25 cellular contexts compared by ENCODE assay signal in genomic region chr18:607930-608329, GRCh38. TPM values are rescaled to one million over a fixed set of nuclear protein-coding genes. Genes with fewer than 3 reads are reported as not detected.
"Had no signal": no experiment of that assay in that cellular context is flagged by ENCODE, and none has a peak within 500 bp of the region (broad histone marks: within the 10 kb centered on the region; RNA-seq: fewer than 3 reads in every experiment).

No MANE protein-coding gene starts in this region.

- DNase-seq: activated CD4-positive, alpha-beta T cell treated with anti-CD3 and anti-CD28 coated beads, Interleukin-2, amount 10 ng/mL, durations not matched to agents 7 days and 5 days; activated CD8-positive, alpha-beta memory T cell treated with anti-CD3 and anti-CD28 coated beads, Interleukin-2, amount 50 U/mL, for 4 hours; activated CD8-positive, alpha-beta T cell treated with anti-CD3 and anti-CD28 coated beads, Interleukin-2, amount 10 ng/mL, durations not matched to agents 7 days and 5 days; activated naive CD4-positive, alpha-beta T cell treated with anti-CD3 and anti-CD28 coated beads, Interleukin-2, amount 50 U/mL, for 16 hours; activated T-cell treated with anti-CD3 and anti-CD28 coated beads, Interleukin-2, amount 50 U/mL, for 4 hours; cerebellar nuclear complex; cortex of kidney; effector CD4-positive, alpha-beta T cell; kidney; left ventricle myocardium inferior; naive thymus-derived CD4-positive, alpha-beta T cell; stimulated activated naive CD8-positive, alpha-beta T cell treated with anti-CD3 and anti-CD28 coated beads, Interleukin-15, amount 100 ng/mL, for 72 hours; T1000 had no signal

- H3K4me1 ChIP-seq: neural progenitor cell, suprapubic skin had no signal

- H3K27ac ChIP-seq: ascending aorta, left ventricle myocardium inferior, neural progenitor cell, skin epidermis, suprapubic skin had no signal

- H3K9ac ChIP-seq: neural progenitor cell had no signal

- ATAC-seq: activated CD4-positive, CD25-positive, alpha-beta regulatory T cell treated with anti-CD3 and anti-CD28 coated beads, Interleukin-2, amount 50 U/mL, for 24 hours; activated CD8-positive, alpha-beta T cell treated with anti-CD3 and anti-CD28 coated beads, Interleukin-2, amount 10 ng/mL, durations not matched to agents 7 days and 5 days; activated T-cell treated with anti-CD3 and anti-CD28 coated beads, Interleukin-2, amount 50 U/mL, for 4 hours; naive thymus-derived CD4-positive, alpha-beta T cell; stimulated activated naive CD8-positive, alpha-beta T cell treated with anti-CD3 and anti-CD28 coated beads, Interleukin-15, amount 100 ng/mL, for 72 hours had no signal

- H3K36me3 ChIP-seq: ascending aorta, left ventricle myocardium inferior, neural progenitor cell, suprapubic skin had no signal

- H3K9me3 ChIP-seq: ascending aorta, left ventricle myocardium inferior, suprapubic skin had no signal

- H3K4me3 ChIP-seq: ascending aorta, left ventricle myocardium inferior, neural progenitor cell, skin epidermis, suprapubic skin had no signal

- FAIRE-seq: bronchial epithelial cell, frontal cortex, kidney had no signal

- H3K4me2 ChIP-seq: neural progenitor cell had no signal

- H3K27me3 ChIP-seq: ascending aorta, neural progenitor cell, suprapubic skin had no signal

- H2AFZ ChIP-seq: neural progenitor cell had no signal

RNA-seq across cellular contexts. Expression of gene CLUL1, which starts 11.1 kb away (rescaled TPM):
- total RNA-seq: activated CD4-positive, alpha-beta T cell treated with anti-CD3 and anti-CD28 coated beads, Interleukin-2, amount 10 ng/mL, durations not matched to agents 7 days and 5 days; activated CD8-positive, alpha-beta T cell treated with anti-CD3 and anti-CD28 coated beads, Interleukin-2, amount 10 ng/mL, durations not matched to agents 7 days and 5 days; activated T-cell treated with anti-CD3 and anti-CD28 coated beads, Interleukin-2, amount 50 U/mL, for 4 hours; ascending aorta; bronchial epithelial cell; left ventricle myocardium inferior had no signal

RNA-seq across cellular contexts. Expression of gene CETN1, which starts 27.8 kb away (rescaled TPM):
- total RNA-seq: activated CD4-positive, alpha-beta T cell treated with anti-CD3 and anti-CD28 coated beads, Interleukin-2, amount 10 ng/mL, durations not matched to agents 7 days and 5 days; activated CD8-positive, alpha-beta T cell treated with anti-CD3 and anti-CD28 coated beads, Interleukin-2, amount 10 ng/mL, durations not matched to agents 7 days and 5 days; activated T-cell treated with anti-CD3 and anti-CD28 coated beads, Interleukin-2, amount 50 U/mL, for 4 hours; ascending aorta; bronchial epithelial cell; frontal cortex; kidney; left ventricle myocardium inferior; mucosa of gallbladder; naive thymus-derived CD4-positive, alpha-beta T cell; osteoblast; progenitor cell of endocrine pancreas; suprapubic skin had no signal
- polyA plus RNA-seq: adipose tissue; esophagus; naive thymus-derived CD4-positive, alpha-beta T cell had no signal

RNA-seq across cellular contexts. Expression of gene TYMS, which starts 49.5 kb away (rescaled TPM):
- polyA plus RNA-seq: naive thymus-derived CD4-positive, alpha-beta T cell had no signal
